13 cellular contexts compared by ENCODE assay signal in the genomic region with DNA sequence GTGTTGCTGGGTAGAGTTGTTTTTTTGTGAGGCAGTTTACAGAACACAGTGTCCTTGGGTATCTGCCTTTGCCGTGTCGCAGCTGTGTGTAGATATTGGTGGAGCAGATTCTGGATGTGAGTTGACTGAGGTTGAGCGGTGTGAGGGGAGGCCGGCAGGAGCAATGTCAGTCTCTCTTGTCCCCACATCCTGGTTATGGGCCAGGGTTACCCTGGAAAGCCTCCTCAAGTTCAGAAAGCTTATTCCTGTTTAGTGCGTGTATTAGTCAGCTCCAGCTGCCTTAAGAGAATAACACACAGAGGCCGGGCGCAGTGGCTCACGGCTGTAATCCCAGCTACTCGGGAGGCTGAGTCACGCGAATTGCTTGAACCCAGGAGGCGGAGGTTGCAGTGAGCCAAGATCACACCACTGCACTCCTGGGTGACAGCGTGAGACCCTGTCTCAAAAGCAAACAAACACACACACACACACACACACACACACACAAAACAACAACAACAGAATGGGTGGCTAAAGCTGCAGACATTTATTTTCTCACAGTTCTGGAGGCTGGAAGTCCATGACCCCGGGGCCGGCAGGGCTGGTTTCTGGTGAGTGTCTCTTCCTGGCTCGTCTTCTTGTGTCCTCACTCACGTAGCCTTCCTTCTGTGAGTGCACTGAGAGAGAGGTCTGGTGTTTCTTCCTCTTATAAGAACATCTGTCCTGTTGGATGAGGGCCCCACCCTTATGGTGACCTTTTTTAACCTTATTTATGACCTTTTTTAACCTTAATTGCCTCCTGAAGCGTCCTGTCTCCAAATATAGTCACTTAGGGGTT. TPM values are rescaled to one million over a fixed set of nuclear protein-coding genes. Genes with fewer than 3 reads are reported as not detected.
DNase-seq lines count a peak whose midpoint lies in the region; ATAC-seq, FAIRE-seq and TF ChIP-seq lines count a peak whose summit lies in the region.
"Had no signal": no experiment of that assay in that cellular context is flagged by ENCODE, and none has a peak within 500 bp of the region (broad histone marks: within the 10 kb centered on the region; RNA-seq: fewer than 3 reads in every experiment).

No MANE protein-coding gene starts in this region.

- ATAC-seq in left ventricle myocardium superior = no peak

- DNase-seq in LHCN-M2 (ENCODE audit: low read depth) (peak; percentile 52), epithelial cell of esophagus (ENCODE audit: low read depth) (peak; percentile 73), frontal cortex (ENCODE audit: low spot score in 2 of 2) (no peak), posterior vena cava (ENCODE audit: low spot score) (no peak), NCI-H2107 (lab: John Stamatoyannopoulos, UW) (no peak), left ventricle myocardium superior (no peak)
- DNase-seq in activated T-cell treated with anti-CD3 and anti-CD28 coated beads, Interleukin-2, amount 50 U/mL, for 24 hours = no peak
- DNase-seq in stimulated activated CD4-positive, alpha-beta T cell treated with anti-CD3 and anti-CD28 coated beads, Interleukin-4, amount 100 ng/mL, for 1 hour = peak; percentile 48
- DNase-seq: NCI-H446, small intestine had no signal

- no peaks in the 10 kb centered on the region for H3K27me3 Mint-ChIP-seq in activated T-cell treated with anti-CD3 and anti-CD28 coated beads, Interleukin-2, amount 50 U/mL, for 24 hours

- no peak for FAIRE-seq in frontal cortex (lab: Jason Lieb, UNC)
- FAIRE-seq: G401.6, islet of Langerhans, small intestine had no signal

- no peak overlapping the region for H3K4me3 ChIP-seq in epithelial cell of esophagus (ENCODE audit: low read length)
- H3K4me3 ChIP-seq: coronary artery had no signal

- H3K4me3 Mint-ChIP-seq in activated T-cell treated with anti-CD3 and anti-CD28 coated beads, Interleukin-2, amount 50 U/mL, for 24 hours = peak overlapping the region; percentile 87

- peaks cover 84% of the 10 kb centered on the region for H3K4me1 Mint-ChIP-seq in activated T-cell treated with anti-CD3 and anti-CD28 coated beads, Interleukin-2, amount 50 U/mL, for 24 hours (ENCODE audit: low read depth)

- peaks cover 90% of the 10 kb centered on the region for H3K36me3 Mint-ChIP-seq in activated T-cell treated with anti-CD3 and anti-CD28 coated beads, Interleukin-2, amount 50 U/mL, for 24 hours (ENCODE audit: low read depth)

- H3K27ac Mint-ChIP-seq in activated T-cell treated with anti-CD3 and anti-CD28 coated beads, Interleukin-2, amount 50 U/mL, for 24 hours = peak overlapping the region; percentile 98

- H3K9me3 Mint-ChIP-seq in activated T-cell treated with anti-CD3 and anti-CD28 coated beads, Interleukin-2, amount 50 U/mL, for 24 hours = no peaks in the 10 kb centered on the region

- no peak for TF ChIP-seq CTCF in epithelial cell of esophagus (IDR thresholded peaks at IDR 0.05; ENCODE audit: insufficient read depth, low read depth, low read length, missing control alignments)

- intact Hi-C loops in posterior vena cava (cut with DNase I) = no loop called here
- intact Hi-C loops in left ventricle myocardium superior (cut with micrococcal nuclease) = no loop called here

RNA-seq across cellular contexts. Expression of a gene that starts 5.1 kb away (rescaled TPM):
- total RNA-seq in LHCN-M2 (2014; rRNA removed) (23.0 and 25.0 TPM in 2 replicates), frontal cortex (84.8 TPM), posterior vena cava (10 to 100 TPM; 32.8 to 42.6 TPM), left ventricle myocardium superior (39.9 TPM)
- 22.1 TPM for polyA plus RNA-seq in LHCN-M2 (2012)

Comparison
In these comparisons a context has a peak if more than half of its experiments do, and no peak if none do; other contexts are left out.
1. DNase-seq: peak in LHCN-M2 (single experiment), epithelial cell of esophagus (single experiment) and stimulated activated CD4-positive, alpha-beta T cell treated with anti-CD3 and anti-CD28 coated beads, Interleukin-4, amount 100 ng/mL, for 1 hour (single experiment); none in activated T-cell treated with anti-CD3 and anti-CD28 coated beads, Interleukin-2, amount 50 U/mL, for 24 hours (single experiment), frontal cortex (0 of 2), posterior vena cava (single experiment), NCI-H2107 (single experiment) and left ventricle myocardium superior (single experiment).